8 cellular contexts compared by ENCODE assay signal in the genomic region with DNA sequence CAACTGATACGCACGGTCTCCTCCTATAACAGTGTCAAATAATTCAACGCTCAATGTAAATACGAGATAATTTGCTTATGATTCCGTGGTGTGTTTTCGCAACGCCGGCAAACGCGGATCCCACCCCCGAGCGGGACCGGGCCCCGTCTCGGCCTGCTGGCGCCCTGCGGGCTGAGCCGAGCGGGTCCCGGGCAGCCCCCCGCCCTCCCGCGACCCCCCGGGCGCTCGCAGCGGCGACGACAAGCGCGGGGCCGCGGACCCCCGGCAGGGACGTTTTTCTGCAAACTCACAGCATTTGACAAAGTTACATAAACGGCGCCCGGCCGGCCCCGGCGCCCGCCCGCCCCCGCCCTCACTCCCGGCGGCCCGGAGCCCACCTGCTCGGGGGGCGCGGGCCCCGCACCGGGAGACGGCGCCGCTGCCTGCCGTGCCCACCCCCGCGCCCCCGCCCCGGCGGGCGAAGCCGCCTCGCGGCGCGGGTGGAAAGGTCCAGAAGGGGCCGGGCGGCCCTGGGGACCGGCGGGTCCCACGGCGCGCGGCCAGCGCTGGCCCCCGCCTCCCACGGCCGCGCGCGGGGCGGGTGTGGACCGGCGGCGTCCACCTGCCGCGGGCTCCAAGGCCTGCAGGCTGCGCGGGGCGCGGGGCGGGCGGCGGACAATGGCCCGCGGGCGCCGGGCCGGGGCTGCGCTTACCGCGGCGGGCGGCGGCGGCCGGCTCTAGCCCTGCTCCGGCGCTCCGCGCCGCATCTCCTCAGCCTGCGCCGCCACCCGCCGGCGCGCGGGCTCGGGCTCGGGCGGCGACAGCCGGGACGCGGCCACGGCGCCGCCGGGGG. TPM values are rescaled to one million over a fixed set of nuclear protein-coding genes. Genes with fewer than 3 reads are reported as not detected.
A peak's percentile ranks its signal among the peaks of the same experiment; 100 is the strongest.
DNase-seq lines count a peak whose midpoint lies in the region; ATAC-seq and TF ChIP-seq lines count a peak whose summit lies in the region.

No MANE protein-coding gene starts in this region.

- no peak overlapping the region for H3K14ac ChIP-seq in H9 (ENCODE audit: insufficient read depth, low read length)

- H4K20me1 ChIP-seq in H9 (ENCODE audit: control insufficient read depth, insufficient read depth, insufficient read length) (no peaks in the 10 kb centered on the region), osteoblast (ENCODE audit: insufficient read depth, low read length) (peaks cover 17% of the 10 kb centered on the region)

- H3T11ph ChIP-seq in H9 (ENCODE audit: low read length) = no peak overlapping the region

- no peak overlapping the region for H2BK12ac ChIP-seq in H9 (ENCODE audit: insufficient read length, low read depth, low read length)

- H2BK5ac ChIP-seq in H9 (ENCODE audit: insufficient read length, low read length) = no peak overlapping the region

- H3K4me2 ChIP-seq in H9 (ENCODE audit: insufficient read depth, insufficient read length, low read length) = peak overlapping the region; percentile 75
- H3K4me2 ChIP-seq in osteoblast (ENCODE audit: insufficient read depth, low read length) = peak overlapping the region; percentile 93

- intact Hi-C loops in CD8-positive, alpha-beta T cell (cut with DNase I, micrococcal nuclease) = loop anchor here (1.0 to 10.0 kb wide), 7 partner anchors 73 to 1165 kb away; partner anchors contain the start of genes NDUFA10 (in 2 of the 2), COPS9 (in 1 of the 2), DUSP28 (in 1 of the 2) and RNPEPL1 (in 1 of the 2)

- no peak overlapping the region for H3K18ac ChIP-seq in H9 (ENCODE audit: insufficient read length, low read depth, low read length)

- peaks cover 18% of the 10 kb centered on the region for H3K4me1 ChIP-seq in CD8-positive, alpha-beta T cell (ENCODE audit: insufficient read depth, low read length)
- H3K4me1 ChIP-seq in H9 (ENCODE audit: insufficient read depth, low read length) (no peaks in the 10 kb centered on the region), osteoblast (ENCODE audit: insufficient read depth, low read length) (peaks cover 17% of the 10 kb centered on the region)

- ATAC-seq in CD8-positive, alpha-beta T cell = no peak
- no peak for ATAC-seq in GM19324 (IDR thresholded peaks at IDR 0.05; ENCODE audit: low FRiP score, unreplicated experiment)
- ATAC-seq in HG03378 (IDR thresholded peaks at IDR 0.05; ENCODE audit: unreplicated experiment) = no peak

- no peak overlapping the region for H4K8ac ChIP-seq in H9 (replicated peaks; ENCODE audit: insufficient read length, low read depth, low read length)

- H2AFZ ChIP-seq in H9 (ENCODE audit: low read length) (no peak overlapping the region), osteoblast (ENCODE audit: low read length) (no peak overlapping the region)

- DNase-seq in CD8-positive, alpha-beta T cell = peak in 1 of 7 experiments; percentile 20
- DNase-seq in H9 (peak; percentile 23), erythroblast (lab: John Stamatoyannopoulos, UW) (peak; percentile 74 to 77), osteoblast (ENCODE audit: insufficient read length, low spot score, missing footprints) (peak; percentile 69), GF-D8 (lab: John Stamatoyannopoulos, UW) (no peak)

- H3K79me2 ChIP-seq in H9 (ENCODE audit: insufficient read depth, low read length) = peaks cover 15% of the 10 kb centered on the region; the same call in 1 of the 2 replicates
- peaks cover 29% of the 10 kb centered on the region for H3K79me2 ChIP-seq in osteoblast (ENCODE audit: insufficient read depth, low read length)

- peak overlapping the region; percentile 29 for H3K4me3 ChIP-seq in CD8-positive, alpha-beta T cell (ENCODE audit: low read depth, low read length)
- peak overlapping the region; percentile 69 for H3K4me3 ChIP-seq in osteoblast (ENCODE audit: insufficient read depth, low read length)

- H3K27ac Mint-ChIP-seq in CD8-positive, alpha-beta T cell = peak overlapping the region; percentile 88
- no peak overlapping the region; a peak in 1 of 7 replicates for H3K27ac Mint-ChIP-seq in H9
- peak overlapping the region; percentile 87 for H3K27ac Mint-ChIP-seq in T-helper 1 cell treated with Interleukin-12 subunit alpha and Interleukin-12 subunit beta and Interleukin-4 antibody, amounts not matched to agents 30 μg/mL and 1 μg/mL, for 36 hours

- H3K27me3 Mint-ChIP-seq in CD8-positive, alpha-beta T cell (ENCODE audit: low read depth) = no peaks in the 10 kb centered on the region
- H3K27me3 Mint-ChIP-seq in H9 (ENCODE audit: low read depth) = no peaks in the 10 kb centered on the region; the same call in 1 of the 2 replicates
- peaks cover 21% of the 10 kb centered on the region for H3K27me3 Mint-ChIP-seq in T-helper 1 cell treated with Interleukin-12 subunit alpha and Interleukin-12 subunit beta and Interleukin-4 antibody, amounts not matched to agents 30 μg/mL and 1 μg/mL, for 36 hours (ENCODE audit: low read depth)

- peak overlapping the region; percentile 41 for H3K27ac ChIP-seq in CD8-positive, alpha-beta T cell (ENCODE audit: low read depth, low read length)
- H3K27ac ChIP-seq in H9 (ENCODE audit: insufficient read length, low read depth, low read length) (no peak overlapping the region), osteoblast (ENCODE audit: low read depth, low read length) (peak overlapping the region; percentile 29)

- H4K91ac ChIP-seq in H9 (ENCODE audit: insufficient read length, low read depth, low read length) = no peak overlapping the region

- H3K4ac ChIP-seq in H9 (ENCODE audit: low read depth, low read length) = no peak overlapping the region

- H3K36me3 Mint-ChIP-seq in CD8-positive, alpha-beta T cell = peaks cover 2% of the 10 kb centered on the region
- no peaks in the 10 kb centered on the region; a peak in 3 of 7 replicates for H3K36me3 Mint-ChIP-seq in H9 (ENCODE audit: insufficient read depth in 1 of 3, low read depth in 3 of 3)
- peaks cover 18% of the 10 kb centered on the region for H3K36me3 Mint-ChIP-seq in T-helper 1 cell treated with Interleukin-12 subunit alpha and Interleukin-12 subunit beta and Interleukin-4 antibody, amounts not matched to agents 30 μg/mL and 1 μg/mL, for 36 hours (ENCODE audit: low read depth)

- H3K4me1 Mint-ChIP-seq in CD8-positive, alpha-beta T cell (ENCODE audit: low read depth) = peaks cover 46% of the 10 kb centered on the region
- peaks cover 30 to 35% of the 10 kb centered on the region in 2 experiments for H3K4me1 Mint-ChIP-seq in H9
- peaks cover 55% of the 10 kb centered on the region for H3K4me1 Mint-ChIP-seq in T-helper 1 cell treated with Interleukin-12 subunit alpha and Interleukin-12 subunit beta and Interleukin-4 antibody, amounts not matched to agents 30 μg/mL and 1 μg/mL, for 36 hours (ENCODE audit: low read depth)

- H2AK5ac ChIP-seq in H9 (ENCODE audit: insufficient read length, low read length) = no peak overlapping the region

- no peaks in the 10 kb centered on the region for H3K79me1 ChIP-seq in H9 (ENCODE audit: insufficient read depth, low read depth, low read length, poor library complexity, severe bottlenecking)

- H3K9me3 Mint-ChIP-seq in CD8-positive, alpha-beta T cell = no peaks in the 10 kb centered on the region
- no peaks in the 10 kb centered on the region for H3K9me3 Mint-ChIP-seq in H9
- no peaks in the 10 kb centered on the region for H3K9me3 Mint-ChIP-seq in T-helper 1 cell treated with Interleukin-12 subunit alpha and Interleukin-12 subunit beta and Interleukin-4 antibody, amounts not matched to agents 30 μg/mL and 1 μg/mL, for 36 hours

- no peak overlapping the region for H3K56ac ChIP-seq in H9 (ENCODE audit: insufficient read length, low read depth, low read length)

- TF ChIP-seq CTCF in CD8-positive, alpha-beta T cell (IDR thresholded peaks at IDR 0.05) = no peak
- no peak for TF ChIP-seq CTCF in H9 (conservative IDR thresholded peaks at IDR 0.05)
- no peak for TF ChIP-seq CTCF in osteoblast (IDR thresholded peaks at IDR 0.05; ENCODE audit: extremely low read depth, low read depth, low read length)

- WGBS in H9 (ENCODE audit: extremely low coverage, insufficient read length, low lambda C conversion rate) = no CpG with 5 or more reads among the region's 131 CpGs

- H3K27me3 ChIP-seq in CD8-positive, alpha-beta T cell (ENCODE audit: insufficient read depth, low read length) = no peaks in the 10 kb centered on the region
- no peaks in the 10 kb centered on the region for H3K27me3 ChIP-seq in H9 (ENCODE audit: insufficient read depth, low read length)
- no peaks in the 10 kb centered on the region for H3K27me3 ChIP-seq in osteoblast (ENCODE audit: insufficient read depth, low read length)

- no peaks in the 10 kb centered on the region for H3K23me2 ChIP-seq in H9 (ENCODE audit: insufficient read length, low read depth, low read length, poor library complexity, severe bottlenecking)

- H2BK15ac ChIP-seq in H9 (ENCODE audit: low read depth, low read length) = no peak overlapping the region

- POLR2A ChIA-PET in CD8-positive, alpha-beta T cell (lab: Charles Lee) = interaction anchor here (1.0 to 1.9 kb wide), 6 partner anchors 19 to 133 kb away, joined by 3 to 13 read pairs (median 3); no protein-coding TSS in a partner anchor

- no peak overlapping the region for H4K5ac ChIP-seq in H9 (ENCODE audit: insufficient read length, low read depth, low read length)

- H3K23ac ChIP-seq in H9 (ENCODE audit: insufficient read length, low read depth, low read length) = no peak overlapping the region

- no peak for TF ChIP-seq POLR2A in erythroblast (IDR thresholded peaks at IDR 0.05; ENCODE audit: low read length)

- peak overlapping the region; percentile 88 for H3K4me3 Mint-ChIP-seq in CD8-positive, alpha-beta T cell
- peak overlapping the region; percentile 77 to 88 for H3K4me3 Mint-ChIP-seq in H9
- H3K4me3 Mint-ChIP-seq in T-helper 1 cell treated with Interleukin-12 subunit alpha and Interleukin-12 subunit beta and Interleukin-4 antibody, amounts not matched to agents 30 μg/mL and 1 μg/mL, for 36 hours = peak overlapping the region; percentile 94

- H2BK120ac ChIP-seq in H9 (ENCODE audit: low read depth, low read length, poor library complexity, severe bottlenecking) = no peak overlapping the region

- no peaks in the 10 kb centered on the region for H3K36me3 ChIP-seq in CD8-positive, alpha-beta T cell (ENCODE audit: insufficient read depth, low read length)
- no peaks in the 10 kb centered on the region for H3K36me3 ChIP-seq in osteoblast (ENCODE audit: insufficient read depth, low read length)

- H3K9me3 ChIP-seq in CD8-positive, alpha-beta T cell (ENCODE audit: low read length) = no peaks in the 10 kb centered on the region
- H3K9me3 ChIP-seq in H9 (ENCODE audit: control insufficient read depth, low read depth, low read length) (no peaks in the 10 kb centered on the region), osteoblast (ENCODE audit: low read depth, low read length) (no peaks in the 10 kb centered on the region)

- no peak overlapping the region for H2BK20ac ChIP-seq in H9 (ENCODE audit: low read depth, low read length, poor library complexity, severe bottlenecking)

- H3K9ac ChIP-seq in H9 (ENCODE audit: extremely low read depth, insufficient read length, low read length) = peak overlapping the region; percentile 35

- CTCF ChIA-PET in CD8-positive, alpha-beta T cell (lab: Charles Lee) = interaction anchor here (4.2 kb wide), 1 partner anchor 133 kb away, joined by 35 read pairs; no protein-coding TSS in a partner anchor

RNA-seq across cellular contexts. Expression of gene HDAC4, which starts 0.6 kb away (rescaled TPM):
- 10 to 100 TPM; 28.3 to 35.7 TPM for total RNA-seq in CD8-positive, alpha-beta T cell
- 27.5 and 32.0 TPM in 2 replicates for total RNA-seq in H9 (2021)
- 23.3 and 30.8 TPM in 2 replicates for total RNA-seq in osteoblast

Comparison
In these comparisons a context has a peak if more than half of its experiments do, and no peak if none do; other contexts are left out.
1. H3K27ac Mint-ChIP-seq: peak in CD8-positive, alpha-beta T cell (single experiment) and T-helper 1 cell treated with Interleukin-12 subunit alpha and Interleukin-12 subunit beta and Interleukin-4 antibody, amounts not matched to agents 30 μg/mL and 1 μg/mL, for 36 hours (single experiment); none in H9 (0 of 3).
2. Peak in every context shown above with its lines, with median percentiles within 50 percentile points of each other: H3K4me3 Mint-ChIP-seq.